In genomic region chr3:61618871-61619270, GRCh38 we compare ENCODE assay signal across 35 cellular contexts.
"Had no signal": no experiment of that assay in that cellular context is flagged by ENCODE, and none has a peak within 500 bp of the region (broad histone marks: within the 10 kb centered on the region; RNA-seq: fewer than 3 reads in every experiment).

No MANE protein-coding gene starts in this region.

- H3K36me3 ChIP-seq: MG63 had no signal

- H3K9me3 ChIP-seq: MG63 had no signal

- DNase-seq: Karpas-422, Kasumi-1, MG63, MM.1S, MV-4-11, NCI-H1048, NCI-H1092, NCI-H1092 treated with DMSO at 0.1 percent for 48 hours, NCI-H1105, NCI-H1105 treated with DMSO at 0.1 percent for 48 hours, NCI-H1417, NCI-H1417 treated with DMSO at 0.1 percent for 48 hours, NCI-H1436, NCI-H1436 treated with DMSO at 0.1 percent for 48 hours, NCI-H146, NCI-H1694, NCI-H1694 treated with DMSO at 0.1 percent for 48 hours, NCI-H187, NCI-H187 treated with DMSO at 0.1 percent for 48 hours, NCI-H1930, NCI-H2029, NCI-H2029 treated with DMSO at 0.1 percent for 48 hours, NCI-H2081, NCI-H2081 treated with DMSO at 0.1 percent for 48 hours, NCI-H2107, NCI-H2171, NCI-H2171 treated with DMSO at 0.1 percent for 48 hours, NCI-H2227 treated with DMSO at 0.1 percent for 48 hours, NCI-H226, NCI-H345, NCI-H446, NCI-H446 treated with DMSO at 0.1 percent for 48 hours, NCI-H510A, NCI-H510A treated with DMSO at 0.1 percent for 48 hours, NCI-H524 had no signal

- H3K4me3 ChIP-seq: MG63 had no signal

- H3K27me3 ChIP-seq: MG63 had no signal
